Comparison of ENCODE assay signal across 8 cellular contexts in genomic region chr17:43024407-43025289, GRCh38. TPM values are rescaled to one million over a fixed set of nuclear protein-coding genes. Genes with fewer than 3 reads are reported as not detected.
A peak's percentile ranks its signal among the peaks of the same experiment; 100 is the strongest.
DNase-seq lines count a peak whose midpoint lies in the region; ATAC-seq and TF ChIP-seq lines count a peak whose summit lies in the region.

A gene with protein sequence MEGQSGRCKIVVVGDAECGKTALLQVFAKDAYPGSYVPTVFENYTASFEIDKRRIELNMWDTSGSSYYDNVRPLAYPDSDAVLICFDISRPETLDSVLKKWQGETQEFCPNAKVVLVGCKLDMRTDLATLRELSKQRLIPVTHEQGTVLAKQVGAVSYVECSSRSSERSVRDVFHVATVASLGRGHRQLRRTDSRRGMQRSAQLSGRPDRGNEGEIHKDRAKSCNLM (plus strand): TSS chr17:43025231. CDS start chr17:43025348, 117 bp downstream.

- H3K9me3 Mint-ChIP-seq in activated CD8-positive, alpha-beta T cell treated with anti-CD3 and anti-CD28 coated beads, Interleukin-2, amount 10 ng/mL, durations not matched to agents 7 days and 5 days (ENCODE audit: insufficient read depth): no peaks in the 10 kb centered on the region

- peak; percentile 68 for ATAC-seq in activated CD8-positive, alpha-beta T cell treated with anti-CD3 and anti-CD28 coated beads, Interleukin-2, amount 10 ng/mL, durations not matched to agents 7 days and 5 days
- ATAC-seq in right lobe of liver: peak; percentile 81 to 86 (median 82)
- ATAC-seq in GM21423 (IDR thresholded peaks at IDR 0.05; ENCODE audit: unreplicated experiment): no peak

- H3K4me3 Mint-ChIP-seq in activated CD8-positive, alpha-beta T cell treated with anti-CD3 and anti-CD28 coated beads, Interleukin-2, amount 10 ng/mL, durations not matched to agents 7 days and 5 days: peak within 1 kb of the TSS; percentile 76

- CTCF ChIA-PET in activated CD8-positive, alpha-beta T cell treated with anti-CD3 and anti-CD28 coated beads, Interleukin-2, amount 10 ng/mL, durations not matched to agents 7 days and 5 days (lab: Charles Lee): interaction anchor here (0.8 to 1.2 kb wide), 6 partner anchors 18 to 458 kb away, joined by 3 to 7 read pairs (median 3); partner anchors contain the start of genes IFI35, RPL27 and TMEM106A

- 0 to 1% methylated on average over 51 to 61 of the region's 61 CpGs for WGBS in ectodermal cell, 2 experiments
- 1% methylated on average over 10 of the region's 61 CpGs for WGBS in right lobe of liver (ENCODE audit: insufficient coverage, low coverage, low lambda C conversion rate, missing lambda C conversion rate)

- intact Hi-C loops in right lobe of liver (cut with DNase I): loop anchor here in 1 of 2 donors (10.0 kb wide), 1 partner anchor 120 kb away; no protein-coding TSS in a partner anchor

- peak; percentile 19 for TF ChIP-seq POLR2A in right lobe of liver (IDR thresholded peaks at IDR 0.05)

- H3K36me3 Mint-ChIP-seq in activated CD8-positive, alpha-beta T cell treated with anti-CD3 and anti-CD28 coated beads, Interleukin-2, amount 10 ng/mL, durations not matched to agents 7 days and 5 days (ENCODE audit: low read depth): no peaks in the 10 kb centered on the region

- POLR2A ChIA-PET in activated CD8-positive, alpha-beta T cell treated with anti-CD3 and anti-CD28 coated beads, Interleukin-2, amount 10 ng/mL, durations not matched to agents 7 days and 5 days (lab: Charles Lee): interaction anchor here (0.5 to 1.6 kb wide), 10 partner anchors 12 to 291 kb away, joined by 3 to 16 read pairs (median 4); partner anchors contain the start of genes BRCA1, NBR1, RPL27 and TMEM106A

- H3K27me3 Mint-ChIP-seq in activated CD8-positive, alpha-beta T cell treated with anti-CD3 and anti-CD28 coated beads, Interleukin-2, amount 10 ng/mL, durations not matched to agents 7 days and 5 days (ENCODE audit: low read depth): peaks cover 22% of the 10 kb centered on the region

- H3K27ac ChIP-seq in HL-60 (replicated peaks) (peak within 1 kb of the TSS; percentile 30; the same call in 1 of the 2 replicates), ectodermal cell (ENCODE audit: insufficient read depth, low read depth, low read length, poor library complexity, severe bottlenecking) (peak within 1 kb of the TSS; percentile 94), right lobe of liver (peak within 1 kb of the TSS in 2 of 3 donors; percentile 41 to 49)

- TF ChIP-seq CTCF in HL-60 (IDR thresholded peaks at IDR 0.05; ENCODE audit: insufficient read depth, low read length): peak; percentile 68
- TF ChIP-seq CTCF in right lobe of liver (IDR thresholded peaks at IDR 0.05): peak; percentile 75 to 88 (median 78)

- H3K27ac Mint-ChIP-seq in activated CD8-positive, alpha-beta T cell treated with anti-CD3 and anti-CD28 coated beads, Interleukin-2, amount 10 ng/mL, durations not matched to agents 7 days and 5 days: peak within 1 kb of the TSS; percentile 52

- H3K4me3 ChIP-seq in HL-60 (replicated peaks; ENCODE audit: insufficient read depth, low read length): peak within 1 kb of the TSS; percentile 43
- H3K4me3 ChIP-seq in ectodermal cell (ENCODE audit: insufficient read depth, low read depth, low read length): peak within 1 kb of the TSS; percentile 53
- peak within 1 kb of the TSS; percentile 34 to 59 (median 34) for H3K4me3 ChIP-seq in right lobe of liver

- H3K36me3 ChIP-seq in ectodermal cell (ENCODE audit: control insufficient read depth, insufficient read depth, low read length) (peaks cover 7% of the 10 kb centered on the region), right lobe of liver (no peaks in the 10 kb centered on the region)

- DNase-seq in DMS53 (lab: John Stamatoyannopoulos, UW) (peak; percentile 99), HL-60 (ENCODE audit: low read depth in 1 of 2, low spot score in 1 of 2) (peak in 1 of 2 experiments; percentile 95), NCI-H82 treated with DMSO at 0.1 percent for 48 hours (lab: John Stamatoyannopoulos, UW; ENCODE audit: unreplicated experiment) (peak; percentile 82), right lobe of liver (peak; percentile 84 to 91 (median 89))
- peak; percentile 85 for DNase-seq in activated CD8-positive, alpha-beta T cell treated with anti-CD3 and anti-CD28 coated beads, Interleukin-2, amount 10 ng/mL, durations not matched to agents 7 days and 5 days
- peak; percentile 70 to 72 for DNase-seq in stimulated activated CD4-positive, alpha-beta T cell treated with anti-CD3 and anti-CD28 coated beads, Interleukin-2, amount 100 ng/mL, for 48 hours

- H3K9me3 ChIP-seq in ectodermal cell (ENCODE audit: control insufficient read depth, low read length) (no peaks in the 10 kb centered on the region), right lobe of liver (no peaks in the 10 kb centered on the region)

- H3K4me1 ChIP-seq in ectodermal cell (ENCODE audit: control insufficient read depth, insufficient read depth, low read length): peaks cover 25% of the 10 kb centered on the region
- peaks cover 0 to 12% (median under 1%) of the 10 kb centered on the region in 4 donors for H3K4me1 ChIP-seq in right lobe of liver

- H3K27me3 ChIP-seq in HL-60 (ENCODE audit: insufficient read depth, poor library complexity, severe bottlenecking): no peaks in the 10 kb centered on the region
- H3K27me3 ChIP-seq in ectodermal cell (ENCODE audit: control insufficient read depth, insufficient read depth, low read length, poor library complexity, severe bottlenecking): no peaks in the 10 kb centered on the region
- H3K27me3 ChIP-seq in right lobe of liver: no peaks in the 10 kb centered on the region

- H3K4me1 Mint-ChIP-seq in activated CD8-positive, alpha-beta T cell treated with anti-CD3 and anti-CD28 coated beads, Interleukin-2, amount 10 ng/mL, durations not matched to agents 7 days and 5 days (ENCODE audit: low read depth): peaks cover 28% of the 10 kb centered on the region

RNA-seq across cellular contexts. Expression of the gene that starts here (rescaled TPM):
- total RNA-seq in activated CD8-positive, alpha-beta T cell treated with anti-CD3 and anti-CD28 coated beads, Interleukin-2, amount 10 ng/mL, durations not matched to agents 7 days and 5 days: not detected
- polyA plus RNA-seq in ectodermal cell (2013, experiment 1 of 4): 48.5 TPM
- 52.3 TPM for polyA plus RNA-seq in ectodermal cell (2013, experiment 2 of 4)
- polyA plus RNA-seq in ectodermal cell (2013, experiment 3 of 4): 45.2 TPM
- 53.0 TPM for polyA plus RNA-seq in ectodermal cell (2013, experiment 4 of 4)
- total RNA-seq in right lobe of liver: 1 to 10 TPM in 2 of 6 experiments, under 1 TPM in 4; 0.09 to 3.3 (median 0.64) TPM

Comparison
In these comparisons a context has a peak if more than half of its experiments do, and no peak if none do; other contexts are left out.
1. Peak in DNase-seq and ATAC-seq in activated CD8-positive, alpha-beta T cell treated with anti-CD3 and anti-CD28 coated beads, Interleukin-2, amount 10 ng/mL, durations not matched to agents 7 days and 5 days; RNA of the gene not detected or under 1 TPM.
2. H3K27ac ChIP-seq: peak in every context shown above with its lines; median percentile 94 in ectodermal cell; 45 in right lobe of liver; 30 in HL-60.